Comparison of ENCODE assay signal across 12 cellular contexts in the genomic region with DNA sequence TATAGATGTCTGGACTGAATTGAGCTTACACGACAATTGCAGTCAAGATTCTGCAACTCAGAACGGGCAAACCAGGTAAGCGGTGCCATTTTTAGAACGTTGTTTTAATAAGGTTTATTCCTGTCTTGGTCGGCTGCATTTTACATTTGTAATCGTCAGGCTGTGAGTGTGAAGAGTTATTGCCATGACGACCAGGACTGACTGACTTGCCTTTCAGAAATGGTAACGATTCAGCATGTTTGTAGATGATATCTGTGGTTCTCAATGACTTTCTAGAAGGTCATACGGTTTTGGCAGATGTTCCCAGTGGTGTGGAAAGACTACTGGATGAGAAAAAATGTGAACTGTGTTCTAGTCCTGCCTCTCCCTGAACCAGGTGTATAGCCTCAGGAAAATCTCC.
DNase-seq lines count a peak whose midpoint lies in the region; ATAC-seq and TF ChIP-seq lines count a peak whose summit lies in the region.
"Had no signal": no experiment of that assay in that cellular context is flagged by ENCODE, and none has a peak within 500 bp of the region (broad histone marks: within the 10 kb centered on the region; RNA-seq: fewer than 3 reads in every experiment).

No MANE protein-coding gene starts in this region.

- TF ChIP-seq CTCF in Peyer's patch (IDR thresholded peaks at IDR 0.05) = no peak
- TF ChIP-seq CTCF in fibroblast of lung (conservative IDR thresholded peaks at IDR 0.05 in 1 of 2, IDR thresholded peaks at IDR 0.05 in 1 of 2; ENCODE audit: low read depth in 1 of 2, low read length in 2 of 2) = no peak
- no peak for TF ChIP-seq CTCF in GM13977 (IDR thresholded peaks at IDR 0.05; ENCODE audit: extremely low read depth, insufficient read depth, missing control alignments)

- H3K9ac ChIP-seq in fibroblast of lung (ENCODE audit: insufficient read depth, low read length) = no peak overlapping the region

- no peaks in the 10 kb centered on the region for H3K4me1 ChIP-seq in Peyer's patch
- no peaks in the 10 kb centered on the region for H3K4me1 ChIP-seq in fibroblast of lung (ENCODE audit: control insufficient read depth, extremely low read depth, insufficient read depth, low read length)
- peaks cover 17% of the 10 kb centered on the region for H3K4me1 ChIP-seq in HAP-1
- H3K4me1 ChIP-seq: BE2C had no signal

- no peak overlapping the region for H2AFZ ChIP-seq in fibroblast of lung (ENCODE audit: low read length)

- H3K27ac ChIP-seq in Peyer's patch (peak overlapping the region in 3 of 4 donors; percentile 27 to 41 (median 38)), fibroblast of lung (ENCODE audit: insufficient read depth, low read length) (no peak overlapping the region)

- in situ Hi-C loops in HAP-1 (cut with MboI; ENCODE audit: low sequenced_read_pairs) = no loop called here
- in situ Hi-C loops in GM13977 (cut with MboI; ENCODE audit: low pct_unique_long_range_greater_than_20kb, low sequenced_read_pairs, unreplicated experiment) = no loop called here

- H3K27me3 ChIP-seq in Peyer's patch = no peaks in the 10 kb centered on the region
- no peaks in the 10 kb centered on the region for H3K27me3 ChIP-seq in fibroblast of lung (ENCODE audit: control insufficient read depth, insufficient read depth, low read length)
- no peaks in the 10 kb centered on the region for H3K27me3 ChIP-seq in HAP-1 (ENCODE audit: low read depth)
- H3K27me3 ChIP-seq: BE2C had no signal

- H3K36me3 ChIP-seq in Peyer's patch (no peaks in the 10 kb centered on the region), fibroblast of lung (ENCODE audit: control insufficient read depth, insufficient read depth, low read length) (no peaks in the 10 kb centered on the region), HAP-1 (replicated peaks) (no peaks in the 10 kb centered on the region)
- H3K36me3 ChIP-seq: BE2C had no signal

- TF ChIP-seq POLR2A in Peyer's patch (IDR thresholded peaks at IDR 0.05) = no peak

- H3K4me3 ChIP-seq in Peyer's patch (no peak overlapping the region), fibroblast of lung (replicated peaks in 1 of 4; ENCODE audit: control extremely low read depth in 1 of 4, insufficient read depth in 1 of 4, low read depth in 3 of 4, low read length in 4 of 4) (no peak overlapping the region), HAP-1 (no peak overlapping the region)

- DNase-seq in AG08396 (ENCODE audit: low spot score) = peak; percentile 3
- peak; percentile 30 for DNase-seq in DMS153 treated with DMSO at 0.1 percent for 48 hours (lab: John Stamatoyannopoulos, UW; ENCODE audit: unreplicated experiment)
- DNase-seq in Peyer's patch = no peak
- DNase-seq in fibroblast of lung (ENCODE audit: low read depth in 2 of 2) = peak; percentile 3 to 42
- no peak for DNase-seq in HAP-1 (ENCODE audit: low spot score in 2 of 2)
- DNase-seq in HuH-7 (ENCODE audit: low spot score) = no peak
- no peak for DNase-seq in GM13977 (ENCODE audit: low spot score)
- DNase-seq: activated CD4-positive, alpha-beta T cell treated with anti-CD3 and anti-CD28 coated beads, Interleukin-2, amount 50 U/mL, for 1 hour; BE2C; NCI-H1694; OCI-M1 had no signal

- H3K79me2 ChIP-seq in fibroblast of lung (ENCODE audit: control insufficient read depth, insufficient read depth, low read length) = no peaks in the 10 kb centered on the region

- no peak overlapping the region for H3K4me2 ChIP-seq in fibroblast of lung (ENCODE audit: extremely low read depth, insufficient read depth, low read length)

- H4K20me1 ChIP-seq in fibroblast of lung (ENCODE audit: control insufficient read depth, extremely low read depth, insufficient read depth, low read length) = no peaks in the 10 kb centered on the region

- ATAC-seq in HG03457 (IDR thresholded peaks at IDR 0.05; ENCODE audit: unreplicated experiment) = no peak

- no peaks in the 10 kb centered on the region for H3K9me3 ChIP-seq in Peyer's patch
- H3K9me3 ChIP-seq in fibroblast of lung (ENCODE audit: control insufficient read depth, insufficient read depth, low read depth, low read length) = no peaks in the 10 kb centered on the region
- H3K9me3 ChIP-seq in HAP-1 = no peaks in the 10 kb centered on the region
- H3K9me3 ChIP-seq: BE2C had no signal

Comparison
In these comparisons a context has a peak if more than half of its experiments do, and no peak if none do; other contexts are left out.
1. DNase-seq: peak in AG08396 (single experiment), DMS153 treated with DMSO at 0.1 percent for 48 hours (single experiment) and fibroblast of lung (2 of 2); none in Peyer's patch (0 of 3), HAP-1 (0 of 2), HuH-7 (single experiment) and GM13977 (single experiment).